ENCODE assay signal across 1 cellular context in genomic region chr14:38074754-38075153, GRCh38.
TF ChIP-seq lines count a peak whose summit lies in the region.

No MANE protein-coding gene starts in this region.

TF ChIP-seq in GM12878, 131 proteins besides CTCF, POLR2A, EP300 and RAD21 (continued from another document):
- TF ChIP-seq EED (IDR thresholded peaks at IDR 0.05; ENCODE audit: low read depth): no peak
TF ChIP-seq in GM12878: peak in this region for 1.
